Comparison of ENCODE assay signal across 3 cellular contexts in the genomic region with DNA sequence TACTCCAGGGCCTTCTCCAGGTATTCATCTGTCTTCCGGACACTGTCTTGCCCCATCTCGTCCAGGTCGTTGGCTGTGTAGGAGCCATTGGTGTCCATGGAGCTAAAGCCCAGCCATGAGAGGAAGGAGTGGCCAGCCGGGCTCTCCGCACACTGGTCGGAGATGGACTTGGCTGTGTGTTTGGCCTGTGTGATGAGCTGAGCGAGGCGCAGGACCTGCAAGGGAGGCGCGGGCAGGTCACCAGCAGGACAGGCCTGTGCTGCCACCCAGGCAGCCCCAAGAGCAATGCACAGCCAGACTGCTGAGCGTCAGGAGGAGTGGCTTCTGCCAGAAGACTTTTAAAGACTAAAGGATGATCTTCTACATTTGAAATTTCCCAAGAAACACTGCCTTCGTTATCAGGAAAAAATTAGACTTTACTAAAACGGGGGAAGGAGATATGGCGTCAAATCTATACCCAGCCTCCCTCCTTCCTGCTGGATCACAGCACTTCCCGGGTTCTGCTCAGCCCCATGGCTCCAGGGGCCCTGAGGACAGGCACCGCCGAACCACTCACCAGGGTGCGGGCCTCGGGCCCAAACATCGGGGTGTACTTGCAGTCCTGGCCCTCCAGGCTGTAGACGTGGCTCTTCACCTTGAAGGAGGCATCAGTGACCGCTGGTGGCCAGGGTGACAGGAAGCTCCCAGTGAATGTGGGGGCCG. TPM values are rescaled to one million over a fixed set of nuclear protein-coding genes. Genes with fewer than 3 reads are reported as not detected.
"Had no signal": no experiment of that assay in that cellular context is flagged by ENCODE, and none has a peak within 500 bp of the region (broad histone marks: within the 10 kb centered on the region; RNA-seq: fewer than 3 reads in every experiment).

No MANE protein-coding gene starts in this region.

RNA-seq across cellular contexts. Expression of a gene that starts 24.9 kb away (rescaled TPM):
- total RNA-seq: HFFc6, IMR-90 had no signal
- polyA plus RNA-seq: IMR-90 had no signal

RNA-seq across cellular contexts. Expression of a gene that starts 44.4 kb away (rescaled TPM):
- total RNA-seq: H1, HFFc6, IMR-90 had no signal
- polyA plus RNA-seq: H1, IMR-90 had no signal
